ENCODE assay signal across 27 cellular contexts in the genomic region with DNA sequence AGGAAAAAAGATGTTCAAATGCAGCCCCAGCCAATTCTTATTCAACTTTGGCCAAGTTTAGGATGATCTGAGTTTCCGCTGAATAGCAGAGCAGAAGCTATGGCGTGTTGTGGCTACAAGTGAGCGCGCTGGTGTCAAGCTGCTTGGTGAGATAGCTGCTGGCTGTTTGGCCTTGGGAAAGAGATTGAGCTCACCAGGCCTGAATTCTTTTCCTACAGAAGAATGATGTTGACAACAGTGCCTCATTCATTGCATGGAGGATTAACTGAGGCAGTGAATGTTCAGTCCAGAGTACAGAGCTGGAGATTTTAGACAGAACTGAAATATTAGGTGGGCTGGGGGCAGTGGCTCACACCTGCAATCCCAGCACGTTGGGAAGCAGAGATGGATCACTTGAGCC. TPM values are rescaled to one million over a fixed set of nuclear protein-coding genes. Genes with fewer than 3 reads are reported as not detected.
"Had no signal": no experiment of that assay in that cellular context is flagged by ENCODE, and none has a peak within 500 bp of the region (broad histone marks: within the 10 kb centered on the region; RNA-seq: fewer than 3 reads in every experiment).

No MANE protein-coding gene starts in this region.

- H3K9me3 ChIP-seq: heart right ventricle, left lung, lower lobe of right lung, neutrophil, right atrium auricular region, stomach, tibial artery, upper lobe of right lung had no signal

- H3K9ac ChIP-seq: parathyroid adenoma had no signal

- H3K27me3 Mint-ChIP-seq: stimulated activated naive B cell treated with anti-CD40 and anti-IgM and Interleukin-4, amounts not matched to agents 10 μg/mL and 1 μg/mL and 100 μg/mL, for 72 hours had no signal

- H3K4me3 ChIP-seq: heart right ventricle, hepatocyte, left lung, lower lobe of right lung, right atrium auricular region, skin epidermis, stomach, thoracic aorta, tibial artery, upper lobe of right lung had no signal

- H3K36me3 Mint-ChIP-seq: naive thymus-derived CD8-positive, alpha-beta T cell had no signal

- H3K4me2 ChIP-seq: hepatocyte had no signal

- H3K4me1 ChIP-seq: heart right ventricle, left lung, lower lobe of right lung, parathyroid adenoma, right atrium auricular region, stomach, tibial artery, upper lobe of right lung had no signal

- H3K36me3 ChIP-seq: heart right ventricle, left lung, lower lobe of right lung, neutrophil, right atrium auricular region, stomach, thoracic aorta, tibial artery, upper lobe of right lung had no signal

- H3K9me3 Mint-ChIP-seq: nephron; neural crest cell; stimulated activated naive B cell treated with anti-CD40 and anti-IgM and Interleukin-4, amounts not matched to agents 10 μg/mL and 1 μg/mL and 100 μg/mL, for 72 hours had no signal

- DNase-seq: heart right ventricle; left colon; left lung; lower lobe of right lung; mammary epithelial cell; mesenchymal stem cell; naive thymus-derived CD8-positive, alpha-beta T cell; occipital lobe; stimulated activated CD4-positive, alpha-beta T cell treated with anti-CD3 and anti-CD28 coated beads, Interleukin-12 subunit alpha, Interleukin-12 subunit beta, amount 100 ng/mL, for 4 hours; stimulated activated CD4-positive, alpha-beta T cell treated with anti-CD3 and anti-CD28 coated beads, Interleukin-15, amount 100 ng/mL, for 24 hours; stimulated activated CD4-positive, alpha-beta T cell treated with anti-CD3 and anti-CD28 coated beads, Interleukin-2, amount 100 ng/mL, for 24 hours; stimulated activated CD4-positive, alpha-beta T cell treated with anti-CD3 and anti-CD28 coated beads, Interleukin-4, amount 100 ng/mL, for 1 hour; stimulated activated naive B cell treated with anti-CD40 and anti-IgM and Interleukin-4, amounts not matched to agents 10 μg/mL and 1 μg/mL and 100 μg/mL, for 72 hours; stimulated activated naive CD8-positive, alpha-beta T cell treated with anti-CD3 and anti-CD28 coated beads, Interleukin-15, Interleukin-2, amounts not matched to agents 100 U/mL and 50 U/mL, for 24 hours; stomach; tibial artery; trophoblast cell; upper lobe of right lung had no signal

- H3K27ac ChIP-seq: heart right ventricle, hepatocyte, left lung, lower lobe of right lung, neutrophil, parathyroid adenoma, right atrium auricular region, skin epidermis, stomach, thoracic aorta, tibial artery, upper lobe of right lung had no signal

- H2AFZ ChIP-seq: hepatocyte, parathyroid adenoma had no signal

- H3K4me1 Mint-ChIP-seq: nephron, neural crest cell had no signal

- H3K27me3 ChIP-seq: heart right ventricle, hepatocyte, left lung, neutrophil, right atrium auricular region, stomach, upper lobe of right lung had no signal

- H3K27ac Mint-ChIP-seq: nephron; stimulated activated naive B cell treated with anti-CD40 and anti-IgM and Interleukin-4, amounts not matched to agents 10 μg/mL and 1 μg/mL and 100 μg/mL, for 72 hours had no signal

- H3K4me3 Mint-ChIP-seq: naive thymus-derived CD8-positive, alpha-beta T cell; nephron; neural crest cell; stimulated activated naive B cell treated with anti-CD40 and anti-IgM and Interleukin-4, amounts not matched to agents 10 μg/mL and 1 μg/mL and 100 μg/mL, for 72 hours had no signal

RNA-seq across cellular contexts. Expression of gene TTC9B, which starts 58.4 kb away (rescaled TPM):
- polyA plus RNA-seq: heart right ventricle; keratinocyte; mammary epithelial cell; naive thymus-derived CD8-positive, alpha-beta T cell had no signal
